30 cellular contexts compared by ENCODE assay signal in the genomic region with DNA sequence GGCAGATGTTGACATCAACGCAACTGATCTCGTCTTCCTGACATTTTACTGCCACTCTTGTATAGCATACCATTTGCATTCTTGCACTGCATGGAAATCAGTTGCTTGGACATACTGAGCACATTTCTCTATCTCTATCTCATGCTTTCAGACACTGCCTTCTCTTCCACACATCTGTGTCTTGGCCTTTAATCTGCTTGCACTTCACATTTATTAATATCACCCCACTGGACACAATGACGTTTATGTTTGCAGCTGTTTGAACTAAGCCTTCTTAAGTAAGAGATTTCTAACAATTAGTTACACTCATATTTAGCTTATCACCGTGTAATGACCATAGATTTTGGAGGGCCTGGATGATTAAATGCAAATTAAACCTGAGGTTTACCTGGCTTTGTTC.
"Had no signal": no experiment of that assay in that cellular context is flagged by ENCODE, and none has a peak within 500 bp of the region (broad histone marks: within the 10 kb centered on the region; RNA-seq: fewer than 3 reads in every experiment).

No MANE protein-coding gene starts in this region.

- H3K4me3 ChIP-seq: ascending aorta, cardiac muscle cell had no signal

- H3K27ac ChIP-seq: ascending aorta, cardiac muscle cell, VCaP had no signal

- DNase-seq: activated B cell treated with CpG ODN at 0.5 μM for 24 hours; activated CD4-positive, alpha-beta memory T cell treated with anti-CD3 and anti-CD28 coated beads for 36 hours; activated CD4-positive, alpha-beta T cell treated with anti-CD3 and anti-CD28 coated beads for 4 hours; activated CD4-positive, alpha-beta T cell treated with anti-CD3 and anti-CD28 coated beads, Interleukin-2, amount 10 ng/mL, durations not matched to agents 24 days and 14 days; activated CD4-positive, alpha-beta T cell treated with anti-CD3 and anti-CD28 coated beads, Interleukin-2, amount 50 U/mL, for 1 hour; activated CD4-positive, alpha-beta T cell treated with anti-CD3 and anti-CD28 coated beads, Interleukin-2, amount 50 U/mL, for 4 hours; activated CD4-positive, CD25-positive, alpha-beta regulatory T cell treated with anti-CD3 and anti-CD28 coated beads, Interleukin-2, amount 50 U/mL, for 72 hours; activated CD8-positive, alpha-beta memory T cell treated with anti-CD3 and anti-CD28 coated beads, Interleukin-2, amount 50 U/mL, for 4 hours; activated CD8-positive, alpha-beta T cell treated with anti-CD3 and anti-CD28 coated beads for 36 hours; activated effector memory CD4-positive, alpha-beta T cell treated with anti-CD3 and anti-CD28 coated beads, Interleukin-2, amount 50 U/mL, for 16 hours; activated gamma-delta T cell treated with Interleukin-2 at 50 U/mL for 16 hours; activated naive CD4-positive, alpha-beta T cell; activated naive CD4-positive, alpha-beta T cell treated with anti-CD3 and anti-CD28 coated beads for 36 hours; activated naive CD4-positive, alpha-beta T cell treated with anti-CD3 and anti-CD28 coated beads, Interleukin-2, amount 50 U/mL, for 16 hours; activated naive CD8-positive, alpha-beta T cell treated with anti-CD3 and anti-CD28 coated beads, Interleukin-2, amount 10 ng/mL, durations not matched to agents 7 days and 5 days; activated naive CD8-positive, alpha-beta T cell treated with anti-CD3 and anti-CD28 coated beads, Interleukin-2, amount 50 U/mL, for 24 hours; activated T-cell treated with anti-CD3 and anti-CD28 coated beads for 4 hours; activated T-cell treated with anti-CD3 and anti-CD28 coated beads, Interleukin-2, amount 50 U/mL, for 1 hour; activated T-cell treated with anti-CD3 and anti-CD28 coated beads, Interleukin-2, amount 50 U/mL, for 4 hours; activated T-cell treated with anti-CD3 and anti-CD28 coated beads, Interleukin-2, amount 50 U/mL, for 72 hours; amygdala; anterior cingulate cortex; caudate nucleus; cerebellar nuclear complex; T-helper 2 cell; T-helper 9 cell had no signal

- ATAC-seq: activated CD8-positive, alpha-beta T cell treated with anti-CD3 and anti-CD28 coated beads for 36 hours; activated naive CD8-positive, alpha-beta T cell treated with anti-CD3 and anti-CD28 coated beads, Interleukin-2, amount 50 U/mL, for 24 hours; activated T-cell treated with anti-CD3 and anti-CD28 coated beads, Interleukin-2, amount 50 U/mL, for 4 hours; activated T-cell treated with anti-CD3 and anti-CD28 coated beads, Interleukin-2, amount 50 U/mL, for 72 hours; activated T-helper 17 cell treated with anti-CD3 and anti-CD28 coated beads, Interleukin-2, amount 50 U/mL, for 72 hours had no signal

- H3K4me1 ChIP-seq: ascending aorta had no signal

- H3K27me3 ChIP-seq: ascending aorta, cardiac muscle cell had no signal

- H3K9me3 ChIP-seq: ascending aorta had no signal

- H3K36me3 ChIP-seq: ascending aorta, cardiac muscle cell had no signal
